In genomic region chr16:66547101-66547989, GRCh38 we compare ENCODE assay signal across 1 cellular context.
TF ChIP-seq lines count a peak whose summit lies in the region.

No MANE protein-coding gene starts in this region.

TF ChIP-seq in IMR-90, 13 proteins besides CTCF, POLR2A, EP300 and RAD21:
- TF ChIP-seq, protein P1, sequence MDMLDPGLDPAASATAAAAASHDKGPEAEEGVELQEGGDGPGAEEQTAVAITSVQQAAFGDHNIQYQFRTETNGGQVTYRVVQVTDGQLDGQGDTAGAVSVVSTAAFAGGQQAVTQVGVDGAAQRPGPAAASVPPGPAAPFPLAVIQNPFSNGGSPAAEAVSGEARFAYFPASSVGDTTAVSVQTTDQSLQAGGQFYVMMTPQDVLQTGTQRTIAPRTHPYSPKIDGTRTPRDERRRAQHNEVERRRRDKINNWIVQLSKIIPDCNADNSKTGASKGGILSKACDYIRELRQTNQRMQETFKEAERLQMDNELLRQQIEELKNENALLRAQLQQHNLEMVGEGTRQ (IDR thresholded peaks at IDR 0.05; ENCODE audit: low read depth, low read length), result no peak
- TF ChIP-seq RFX5 (IDR thresholded peaks at IDR 0.05; ENCODE audit: low read depth, low read length) (no peak), FOS (IDR thresholded peaks at IDR 0.05; ENCODE audit: low read depth, low read length) (no peak), BHLHE40 (IDR thresholded peaks at IDR 0.05; ENCODE audit: low read depth, low read length) (no peak), MAZ (IDR thresholded peaks at IDR 0.05; ENCODE audit: borderline replicate concordance, low read depth, low read length) (no peak), NFE2L2 (IDR thresholded peaks at IDR 0.05; ENCODE audit: low read depth, low read length) (no peak), CEBPB (IDR thresholded peaks at IDR 0.05; ENCODE audit: low read depth, low read length) (no peak), MXI1 (IDR thresholded peaks at IDR 0.05; ENCODE audit: borderline replicate concordance, low read depth, low read length) (no peak)
TF ChIP-seq in IMR-90: peak in this region for 0.
